ENCODE assay signal across 21 cellular contexts in genomic region chr11:78605296-78605695, GRCh38. TPM values are rescaled to one million over a fixed set of nuclear protein-coding genes. Genes with fewer than 3 reads are reported as not detected.
DNase-seq lines count a peak whose midpoint lies in the region; ATAC-seq and TF ChIP-seq lines count a peak whose summit lies in the region.
"Had no signal": no experiment of that assay in that cellular context is flagged by ENCODE, and none has a peak within 500 bp of the region (broad histone marks: within the 10 kb centered on the region; RNA-seq: fewer than 3 reads in every experiment).

No MANE protein-coding gene starts in this region.

- peak overlapping the region in 1 of 2 experiments; percentile 51; a peak in 1 of 4 replicates for H4K8ac ChIP-seq in IMR-90 (ENCODE audit: low read depth in 2 of 2, low read length in 2 of 2)

- no peak overlapping the region for H2AK9ac ChIP-seq in IMR-90 (replicated peaks; ENCODE audit: low read depth, low read length, poor library complexity)

- no peak overlapping the region for H2BK15ac ChIP-seq in IMR-90 (ENCODE audit: low read depth, low read length)

- H3K4me2 ChIP-seq in IMR-90 (ENCODE audit: low read depth, low read length) = no peak overlapping the region
- peak overlapping the region; percentile 59 for H3K4me2 ChIP-seq in osteoblast (ENCODE audit: insufficient read depth, low read length)
- no peak overlapping the region for H3K4me2 ChIP-seq in MM.1S (ENCODE audit: low read depth, low read length)
- no peak overlapping the region for H3K4me2 ChIP-seq in OCI-LY7 (ENCODE audit: low read length)
- H3K4me2 ChIP-seq: A549 had no signal

- H3K18ac ChIP-seq in IMR-90 (ENCODE audit: low read depth, low read length) = no peak overlapping the region

- H3K9ac ChIP-seq in IMR-90 (ENCODE audit: low read depth, low read length) (no peak overlapping the region), MM.1S (ENCODE audit: low read length) (no peak overlapping the region)
- H3K9ac ChIP-seq: GM23248 had no signal

- no peak overlapping the region for H2BK5ac ChIP-seq in IMR-90 (ENCODE audit: low read depth, low read length, poor library complexity, severe bottlenecking)

- no peak overlapping the region for H3K14ac ChIP-seq in IMR-90 (replicated peaks; ENCODE audit: low read depth, low read length)

- H2AFZ ChIP-seq in IMR-90 (replicated peaks; ENCODE audit: low read length, poor library complexity) = peak overlapping the region; percentile 82
- H2AFZ ChIP-seq in osteoblast (ENCODE audit: low read length) = peak overlapping the region; percentile 82
- H2AFZ ChIP-seq in MM.1S (ENCODE audit: low read length) = no peak overlapping the region
- no peak overlapping the region for H2AFZ ChIP-seq in OCI-LY7 (ENCODE audit: low read length)
- H2AFZ ChIP-seq: GM23248 had no signal

- dilution Hi-C loops in IMR-90 (cut with HindIII; ENCODE audit: low sequenced_read_pairs, unreplicated experiment) = no loop called here

- no peak for TF ChIP-seq RAD21 in IMR-90 (IDR thresholded peaks at IDR 0.05; ENCODE audit: low read length)

- no peak overlapping the region for H3K4me3 ChIP-seq in IMR-90 (ENCODE audit: insufficient read depth, low read depth, low read length)
- H3K4me3 ChIP-seq in choroid plexus epithelial cell (ENCODE audit: low read depth, low read length) = no peak overlapping the region
- peak overlapping the region; percentile 65 for H3K4me3 ChIP-seq in osteoblast (ENCODE audit: insufficient read depth, low read length)
- H3K4me3 ChIP-seq in MM.1S (ENCODE audit: low read length) = no peak overlapping the region
- no peak overlapping the region for H3K4me3 ChIP-seq in OCI-LY7 (ENCODE audit: low read depth, low read length, poor library complexity, severe bottlenecking)
- H3K4me3 ChIP-seq: A549, GM23248, SJSA1 had no signal

- H4K91ac ChIP-seq in IMR-90 (ENCODE audit: insufficient read depth, low read depth, low read length) = no peak overlapping the region

- no peaks in the 10 kb centered on the region for H3K9me2 ChIP-seq in MM.1S (replicated peaks; ENCODE audit: insufficient read depth, low read length)
- H3K9me2 ChIP-seq in OCI-LY7 (ENCODE audit: insufficient read depth, low read length) = no peaks in the 10 kb centered on the region

- H3K23ac ChIP-seq in IMR-90 (ENCODE audit: low read depth, low read length) = no peak overlapping the region

- H2BK20ac ChIP-seq in IMR-90 (ENCODE audit: low read depth, low read length) = peak overlapping the region; percentile 38; the same call in 1 of the 2 replicates

- H3K9me3 ChIP-seq in IMR-90 (ENCODE audit: control insufficient read depth, insufficient read depth, low read length) (no peaks in the 10 kb centered on the region), osteoblast (ENCODE audit: low read depth, low read length) (no peaks in the 10 kb centered on the region), MM.1S (replicated peaks; ENCODE audit: insufficient read depth, low read length) (no peaks in the 10 kb centered on the region), OCI-LY7 (ENCODE audit: low read length) (no peaks in the 10 kb centered on the region)
- H3K9me3 ChIP-seq: A549, BE2C, SJSA1 had no signal

- H3K4me1 ChIP-seq in IMR-90 (ENCODE audit: control insufficient read depth, insufficient read depth, low read length) = 0 out of 2 replicates have a peak, but pooled peaks cover 4% of the 10 kb centered on the region
- H3K4me1 ChIP-seq in osteoblast (ENCODE audit: insufficient read depth, low read length) = no peaks in the 10 kb centered on the region
- no peaks in the 10 kb centered on the region for H3K4me1 ChIP-seq in MM.1S (ENCODE audit: low read length)
- H3K4me1 ChIP-seq in OCI-LY7 (ENCODE audit: insufficient read depth, low read length, poor library complexity, severe bottlenecking) = no peaks in the 10 kb centered on the region
- H3K4me1 ChIP-seq: A549, SJSA1 had no signal

- H4K5ac ChIP-seq in IMR-90 (ENCODE audit: low read depth, low read length) = no peak overlapping the region

- BruUV-seq in IMR-90 (replicated peaks; lab: Mats Ljungman, UMichigan) (no TSS peak), OCI-LY7 (replicated peaks; lab: Mats Ljungman, UMichigan) (no TSS peak)

- H3K27me3 ChIP-seq in IMR-90 (ENCODE audit: control insufficient read depth, insufficient read depth, low read length) (no peaks in the 10 kb centered on the region; the same call in none of the 2 replicates), osteoblast (ENCODE audit: insufficient read depth, low read length) (peaks cover 5% of the 10 kb centered on the region), MM.1S (replicated peaks; ENCODE audit: insufficient read depth, low read length) (no peaks in the 10 kb centered on the region)
- H3K27me3 ChIP-seq: SJSA1 had no signal

- no peak overlapping the region for H3K4ac ChIP-seq in IMR-90 (ENCODE audit: low read depth, low read length)

- no peaks in the 10 kb centered on the region for H3K36me3 Mint-ChIP-seq in activated T-cell treated with anti-CD3 and anti-CD28 coated beads, Interleukin-2, amount 50 U/mL, for 24 hours (ENCODE audit: low read depth)
- H3K36me3 Mint-ChIP-seq: CD4-positive, CD25-positive, alpha-beta regulatory T cell had no signal

- 100% methylated on average over 3 of the region's 7 CpGs; no CpG with 5 or more reads in 1 of the 2 experiments for WGBS in IMR-90 (ENCODE audit: extremely low coverage in 2 of 2, insufficient read length in 1 of 2), 2 experiments

- TF ChIP-seq CTCF in IMR-90 (conservative IDR thresholded peaks at IDR 0.05; ENCODE audit: low read depth, low read length) = no peak
- no peak for TF ChIP-seq CTCF in choroid plexus epithelial cell (conservative IDR thresholded peaks at IDR 0.05; ENCODE audit: low read depth, low read length)
- no peak for TF ChIP-seq CTCF in osteoblast (IDR thresholded peaks at IDR 0.05; ENCODE audit: extremely low read depth, low read depth, low read length)
- no peak for TF ChIP-seq CTCF in MM.1S (IDR thresholded peaks at IDR 0.05; ENCODE audit: low read length)
- TF ChIP-seq CTCF in OCI-LY7 (conservative IDR thresholded peaks at IDR 0.05; ENCODE audit: low read length) = no peak

- H3K36me3 ChIP-seq in IMR-90 (ENCODE audit: control insufficient read depth, insufficient read depth, low read length) (no peaks in the 10 kb centered on the region), osteoblast (ENCODE audit: insufficient read depth, low read length) (no peaks in the 10 kb centered on the region), MM.1S (replicated peaks; ENCODE audit: insufficient read depth, low read length) (no peaks in the 10 kb centered on the region), OCI-LY7 (ENCODE audit: insufficient read depth, low read length) (no peaks in the 10 kb centered on the region)
- H3K36me3 ChIP-seq: BE2C, SJSA1 had no signal

- intact Hi-C loops in IMR-90 (cut with micrococcal nuclease) (no loop called here), OCI-LY7 (cut with micrococcal nuclease; ENCODE audit: unreplicated experiment) (no loop called here)

- H3F3A ChIP-seq in MM.1S (ENCODE audit: insufficient read depth, low read length) = no peaks in the 10 kb centered on the region

- ATAC-seq in IMR-90 (ENCODE audit: low read depth) = peak; percentile 92
- ATAC-seq: A549, HCT116 had no signal

- H3K56ac ChIP-seq in IMR-90 (ENCODE audit: extremely low read depth, insufficient read depth, low read length) = no peak overlapping the region

- H4K20me1 ChIP-seq in IMR-90 (ENCODE audit: insufficient read depth, low read length) (no peaks in the 10 kb centered on the region; the same call in 1 of the 2 replicates), osteoblast (ENCODE audit: insufficient read depth, low read length) (no peaks in the 10 kb centered on the region), MM.1S (ENCODE audit: insufficient read depth, low read length) (no peaks in the 10 kb centered on the region), OCI-LY7 (ENCODE audit: insufficient read depth, low read length) (no peaks in the 10 kb centered on the region)

- in situ Hi-C loops in IMR-90 (cut with MboI; ENCODE audit: low sequenced_read_pairs) = no loop called here

- no peak for TF ChIP-seq POLR2A in IMR-90 (IDR thresholded peaks at IDR 0.05; ENCODE audit: low read depth, low read length)

- H2AK5ac ChIP-seq in IMR-90 (ENCODE audit: low read depth, low read length) = no peak overlapping the region; the same call in 1 of the 2 replicates

- DNase-seq in EL (peak; percentile 13), IMR-90 (peak; percentile 57), choroid plexus epithelial cell (ENCODE audit: low read depth) (peak; percentile 4), osteoblast (ENCODE audit: insufficient read length, low spot score, missing footprints) (no peak), MM.1S (no peak), OCI-LY7 (ENCODE audit: low spot score) (no peak), germinal center (ENCODE audit: low spot score) (no peak)
- DNase-seq in activated T-cell treated with anti-CD3 and anti-CD28 coated beads, Interleukin-2, amount 50 U/mL, for 24 hours = no peak
- DNase-seq: BE2C; CD4-positive, CD25-positive, alpha-beta regulatory T cell; DMS79 treated with DMSO at 0.1 percent for 48 hours; GM23248; NCI-H1092; NCI-H1436; NCI-H187 treated with DMSO at 0.1 percent for 48 hours; NCI-H2227 treated with DMSO at 0.1 percent for 48 hours; NCI-H510A; NCI-H774 had no signal

- H3K4me1 Mint-ChIP-seq in activated T-cell treated with anti-CD3 and anti-CD28 coated beads, Interleukin-2, amount 50 U/mL, for 24 hours (ENCODE audit: low read depth) = no peaks in the 10 kb centered on the region

- H3K9me3 Mint-ChIP-seq in activated T-cell treated with anti-CD3 and anti-CD28 coated beads, Interleukin-2, amount 50 U/mL, for 24 hours = no peaks in the 10 kb centered on the region

- H3K27ac Mint-ChIP-seq in activated T-cell treated with anti-CD3 and anti-CD28 coated beads, Interleukin-2, amount 50 U/mL, for 24 hours = no peak overlapping the region
- H3K27ac Mint-ChIP-seq: CD4-positive, CD25-positive, alpha-beta regulatory T cell had no signal

- 0 out of 2 replicates have a peak overlapping the region, but pooled peaks have one; percentile 19 for H2BK120ac ChIP-seq in IMR-90 (ENCODE audit: low read depth, low read length)

- H3K27me3 Mint-ChIP-seq in activated T-cell treated with anti-CD3 and anti-CD28 coated beads, Interleukin-2, amount 50 U/mL, for 24 hours = peaks cover 35% of the 10 kb centered on the region

- H3K9me1 ChIP-seq in IMR-90 (ENCODE audit: insufficient read depth, low read length) = 0 out of 2 replicates have a peak, but pooled peaks cover 3% of the 10 kb centered on the region

- POLR2A ChIA-PET in IMR-90 (lab: Charles Lee; ENCODE audit: unreplicated experiment) = no interaction called here
- POLR2A ChIA-PET in OCI-LY7 (lab: Charles Lee) = no interaction called here

- H3K79me2 ChIP-seq in osteoblast (ENCODE audit: insufficient read depth, low read length) = no peaks in the 10 kb centered on the region
- H3K79me2 ChIP-seq in MM.1S (ENCODE audit: low read length) = no peaks in the 10 kb centered on the region
- H3K79me2 ChIP-seq in OCI-LY7 (ENCODE audit: insufficient read depth, low read depth, low read length) = no peaks in the 10 kb centered on the region

- CTCF ChIA-PET in IMR-90 (lab: Yijun Ruan, JAX) = no interaction called here
- CTCF ChIA-PET in OCI-LY7 (lab: Charles Lee; ENCODE audit: unreplicated experiment) = no interaction called here

- H3K4me3 Mint-ChIP-seq in activated T-cell treated with anti-CD3 and anti-CD28 coated beads, Interleukin-2, amount 50 U/mL, for 24 hours = no peak overlapping the region
- H3K4me3 Mint-ChIP-seq: CD4-positive, CD25-positive, alpha-beta regulatory T cell had no signal

- H3K79me1 ChIP-seq in IMR-90 (ENCODE audit: low read depth in 1 of 2, low read length in 2 of 2) = no peaks in the 10 kb centered on the region

- no peak overlapping the region for H3K27ac ChIP-seq in IMR-90 (ENCODE audit: insufficient read depth, low read length)
- H3K27ac ChIP-seq in osteoblast (ENCODE audit: low read depth, low read length) = no peak overlapping the region
- no peak overlapping the region for H3K27ac ChIP-seq in MM.1S (ENCODE audit: low read length)
- H3K27ac ChIP-seq in OCI-LY7 (ENCODE audit: low read depth, low read length, poor library complexity, severe bottlenecking) = no peak overlapping the region
- H3K27ac ChIP-seq: A549, GM23248, SJSA1 had no signal

RNA-seq across cellular contexts. Expression of gene NARS2, which starts 30.6 kb away (rescaled TPM):
- total RNA-seq in IMR-90 (2012; rRNA removed) (15.8 and 16.4 TPM in 2 replicates), osteoblast (12.7 and 19.5 TPM in 2 replicates), OCI-LY7 (2022) (28.8 and 29.2 TPM in 2 replicates)
- polyA plus RNA-seq in IMR-90 (2012; rRNA removed) = 6.0 and 8.0 TPM in 2 replicates
- 2.7 and 5.8 TPM in 2 replicates for polyA plus RNA-seq in IMR-90 (2012; cell fraction: cytosol; rRNA removed)
- 1.7 and 5.3 TPM in 2 replicates for polyA plus RNA-seq in IMR-90 (2012; cell fraction: nucleus; rRNA removed; ENCODE audit: low replicate concordance)
- 25.5 and 28.1 TPM in 2 replicates for total RNA-seq in OCI-LY7 (2014; rRNA removed; shearing (Covaris generic))

Comparison
In these comparisons a context has a peak if more than half of its experiments do, and no peak if none do; other contexts are left out.
1. DNase-seq: peak in EL (single experiment), IMR-90 (single experiment) and choroid plexus epithelial cell (single experiment); none in osteoblast (single experiment), MM.1S (single experiment), activated T-cell treated with anti-CD3 and anti-CD28 coated beads, Interleukin-2, amount 50 U/mL, for 24 hours (single experiment), OCI-LY7 (single experiment) and germinal center (single experiment).
2. H2AFZ ChIP-seq: peak in IMR-90 (single experiment) and osteoblast (single experiment); none in MM.1S (single experiment) and OCI-LY7 (single experiment).